In the genomic region with DNA sequence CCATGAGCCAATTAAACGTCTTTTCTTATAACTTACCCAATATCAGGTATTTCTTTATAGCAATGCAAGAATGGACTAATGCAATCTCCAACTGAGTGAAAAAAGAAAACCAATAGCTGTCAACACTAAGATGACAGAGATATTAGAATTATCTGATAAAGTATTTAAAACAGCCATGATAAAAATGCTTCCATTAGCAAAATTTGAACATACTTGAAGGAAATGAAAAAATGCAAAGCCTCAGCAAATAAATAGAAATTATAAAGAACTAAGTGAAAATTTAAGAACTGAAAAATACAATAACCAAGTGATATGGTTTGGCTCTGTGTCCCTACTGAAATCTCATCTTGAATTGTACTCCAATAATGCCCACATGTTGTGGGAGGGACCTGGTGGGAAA, we compare ENCODE assay signal across 32 cellular contexts.
"Had no signal": no experiment of that assay in that cellular context is flagged by ENCODE, and none has a peak within 500 bp of the region (broad histone marks: within the 10 kb centered on the region; RNA-seq: fewer than 3 reads in every experiment).

No MANE protein-coding gene starts in this region.

- H3K27ac ChIP-seq: neutrophil, parathyroid adenoma, psoas muscle, skin epidermis, spleen, suprapubic skin, testis, tibial artery, transverse colon, upper lobe of right lung, uterus had no signal

- ATAC-seq: naive thymus-derived CD8-positive, alpha-beta T cell; natural killer cell treated with Interleukin-12 subunit alpha and Interleukin-12 subunit beta and Interleukin-15 and Interleukin-18, amount 100 ng/mL, for 72 hours; psoas muscle; right cardiac atrium; sciatic nerve; stimulated activated memory B cell treated with anti-CD40 and anti-IgM and Interleukin-4, amounts not matched to agents 10 μg/mL and 1 μg/mL and 100 μg/mL, for 72 hours; stimulated activated naive CD8-positive, alpha-beta T cell treated with anti-CD3 and anti-CD28 coated beads, Interleukin-15, amount 100 ng/mL, for 72 hours; stimulated activated naive CD8-positive, alpha-beta T cell treated with anti-CD3 and anti-CD28 coated beads, Interleukin-15, Interleukin-2, amounts not matched to agents 100 U/mL and 50 U/mL, for 24 hours; upper lobe of right lung had no signal

- H3K4me1 Mint-ChIP-seq: nephron progenitor cell; neural crest cell; stimulated activated memory B cell treated with anti-CD40 and anti-IgM and Interleukin-4, amounts not matched to agents 10 μg/mL and 1 μg/mL and 100 μg/mL, for 72 hours; stimulated activated naive CD8-positive, alpha-beta T cell treated with anti-CD3 and anti-CD28 coated beads, Interleukin-15, amount 100 ng/mL, for 72 hours had no signal

- H2AFZ ChIP-seq: parathyroid adenoma had no signal

- DNase-seq: naive thymus-derived CD8-positive, alpha-beta T cell; nephron progenitor cell; nucleus accumbens; posterior cingulate gyrus; psoas muscle; right cardiac atrium; spleen; stimulated activated CD4-positive, alpha-beta T cell treated with anti-CD3 and anti-CD28 coated beads, Interleukin-12 subunit alpha, Interleukin-12 subunit beta, amount 100 ng/mL, for 4 hours; stimulated activated CD4-positive, alpha-beta T cell treated with anti-CD3 and anti-CD28 coated beads, Interleukin-1b, Interleukin-23, amount 100 ng/mL, for 48 hours; stimulated activated CD4-positive, alpha-beta T cell treated with anti-CD3 and anti-CD28 coated beads, Interleukin-4, amount 100 ng/mL, for 1 hour; stimulated activated CD4-positive, alpha-beta T cell treated with anti-CD3 and anti-CD28 coated beads, Interleukin-4, amount 100 ng/mL, for 4 hours; stimulated activated CD8-positive, alpha-beta memory T cell treated with anti-CD3 and anti-CD28 coated beads, Interleukin-4, amount 100 ng/mL, for 48 hours; stimulated activated naive CD4-positive, alpha-beta T cell; stimulated activated naive CD8-positive, alpha-beta T cell treated with anti-CD3 and anti-CD28 coated beads, Interleukin-15, amount 100 ng/mL, for 72 hours; stimulated activated naive CD8-positive, alpha-beta T cell treated with anti-CD3 and anti-CD28 coated beads, Interleukin-15, Interleukin-2, amounts not matched to agents 100 U/mL and 50 U/mL, for 24 hours; substantia nigra; testis; tibial artery; transverse colon; upper lobe of right lung; uterus had no signal

- H3K27ac Mint-ChIP-seq: naive thymus-derived CD8-positive, alpha-beta T cell; natural killer cell treated with Interleukin-12 subunit alpha and Interleukin-12 subunit beta and Interleukin-15 and Interleukin-18, amount 100 ng/mL, for 72 hours; nephron progenitor cell; progenitor cell of endocrine pancreas; stimulated activated memory B cell treated with anti-CD40 and anti-IgM and Interleukin-4, amounts not matched to agents 10 μg/mL and 1 μg/mL and 100 μg/mL, for 72 hours; type B pancreatic cell had no signal

- H3K4me2 ChIP-seq: smooth muscle cell had no signal

- H3K4me3 ChIP-seq: psoas muscle, skin epidermis, smooth muscle cell, spleen, suprapubic skin, testis, tibial artery, transverse colon, upper lobe of right lung, uterus had no signal

- H3K4me1 ChIP-seq: psoas muscle, spleen, suprapubic skin, testis, tibial artery, transverse colon, upper lobe of right lung, uterus had no signal

- H3K27me3 Mint-ChIP-seq: naive thymus-derived CD8-positive, alpha-beta T cell; natural killer cell treated with Interleukin-12 subunit alpha and Interleukin-12 subunit beta and Interleukin-15 and Interleukin-18, amount 100 ng/mL, for 72 hours; progenitor cell of endocrine pancreas; stimulated activated memory B cell treated with anti-CD40 and anti-IgM and Interleukin-4, amounts not matched to agents 10 μg/mL and 1 μg/mL and 100 μg/mL, for 72 hours; stimulated activated naive CD8-positive, alpha-beta T cell treated with anti-CD3 and anti-CD28 coated beads, Interleukin-15, amount 100 ng/mL, for 72 hours; type B pancreatic cell had no signal

- H3K9me3 ChIP-seq: testis, upper lobe of right lung, uterus had no signal

- H3K9ac ChIP-seq: parathyroid adenoma had no signal

- H3K36me3 ChIP-seq: neutrophil, uterus had no signal

- H3K27me3 ChIP-seq: neutrophil, spleen, suprapubic skin, testis, tibial artery, transverse colon, upper lobe of right lung, uterus had no signal

- H3K4me3 Mint-ChIP-seq: naive thymus-derived CD8-positive, alpha-beta T cell; natural killer cell treated with Interleukin-12 subunit alpha and Interleukin-12 subunit beta and Interleukin-15 and Interleukin-18, amount 100 ng/mL, for 72 hours; nephron progenitor cell; neural crest cell; stimulated activated memory B cell treated with anti-CD40 and anti-IgM and Interleukin-4, amounts not matched to agents 10 μg/mL and 1 μg/mL and 100 μg/mL, for 72 hours; stimulated activated naive CD8-positive, alpha-beta T cell treated with anti-CD3 and anti-CD28 coated beads, Interleukin-15, amount 100 ng/mL, for 72 hours; type B pancreatic cell had no signal
